Comparison of ENCODE assay signal across 9 cellular contexts in genomic region chr11:128716661-128717210, GRCh38. TPM values are rescaled to one million over a fixed set of nuclear protein-coding genes. Genes with fewer than 3 reads are reported as not detected.
DNase-seq lines count a peak whose midpoint lies in the region; ATAC-seq and TF ChIP-seq lines count a peak whose summit lies in the region.
"Had no signal": no experiment of that assay in that cellular context is flagged by ENCODE, and none has a peak within 500 bp of the region (broad histone marks: within the 10 kb centered on the region; RNA-seq: fewer than 3 reads in every experiment).

No MANE protein-coding gene starts in this region.

- no peaks in the 10 kb centered on the region for H3K36me3 ChIP-seq in Peyer's patch
- H3K36me3 ChIP-seq in neutrophil = peaks cover 5% of the 10 kb centered on the region

- peak in 2 of 3 donors; percentile 69 to 78 for DNase-seq in Peyer's patch
- peak; percentile 59 for DNase-seq in choroid plexus epithelial cell (ENCODE audit: low read depth)
- DNase-seq in ecto neural progenitor cell (ENCODE audit: low spot score) = no peak
- DNase-seq in cortex of kidney (lab: John Stamatoyannopoulos, UW) = no peak

- H3K27ac ChIP-seq in Peyer's patch = peak overlapping the region; percentile 70 to 81 (median 76)
- peak overlapping the region; percentile 95 for H3K27ac ChIP-seq in neutrophil

- TF ChIP-seq POLR2A in Peyer's patch (IDR thresholded peaks at IDR 0.05) = no peak

- H3K4me1 ChIP-seq in Peyer's patch (peaks cover 7 to 54% (median 42%) of the 10 kb centered on the region in 4 donors), neutrophil (ENCODE audit: control insufficient read depth in 1 of 2, insufficient read depth in 1 of 2, low read depth in 1 of 2, low read length in 1 of 2) (peaks cover 99 to 100% of the 10 kb centered on the region in 2 experiments)

- ATAC-seq in GM19043 (IDR thresholded peaks at IDR 0.05; ENCODE audit: low read depth, unreplicated experiment) (peak; percentile 23), GM19397 (IDR thresholded peaks at IDR 0.05; ENCODE audit: unreplicated experiment) (no peak), HG03039 (IDR thresholded peaks at IDR 0.05; ENCODE audit: unreplicated experiment) (no peak)
- ATAC-seq: K562 had no signal

- TF ChIP-seq CTCF in Peyer's patch (IDR thresholded peaks at IDR 0.05) (no peak), choroid plexus epithelial cell (conservative IDR thresholded peaks at IDR 0.05; ENCODE audit: low read depth, low read length) (no peak), neutrophil (IDR thresholded peaks at IDR 0.05) (no peak)

- H3K27me3 ChIP-seq in Peyer's patch (no peaks in the 10 kb centered on the region), neutrophil (no peaks in the 10 kb centered on the region)

- H3K9me3 ChIP-seq in Peyer's patch = no peaks in the 10 kb centered on the region
- no peaks in the 10 kb centered on the region for H3K9me3 ChIP-seq in neutrophil

- H3K4me3 ChIP-seq in Peyer's patch (peak overlapping the region in 1 of 4 donors; percentile 6), choroid plexus epithelial cell (ENCODE audit: low read depth, low read length) (peak overlapping the region; percentile 12), neutrophil (ENCODE audit: low read depth in 1 of 2, low read length in 1 of 2) (peak overlapping the region; percentile 44 to 59)
- H3K4me3 ChIP-seq: K562 had no signal

RNA-seq across cellular contexts. Expression of gene FLI1, which starts 22.9 kb away (rescaled TPM):
- 10 to 100 TPM in 3 of 4 donors, 1 to 10 TPM in 1; 7.7 to 66.8 (median 15.3) TPM for total RNA-seq in Peyer's patch

Comparison
In these comparisons a context has a peak if more than half of its experiments do, and no peak if none do; other contexts are left out.
1. DNase-seq: peak in Peyer's patch (2 of 3) and choroid plexus epithelial cell (single experiment); none in ecto neural progenitor cell (single experiment) and cortex of kidney (single experiment).